Comparison of ENCODE assay signal across 19 cellular contexts in the genomic region with DNA sequence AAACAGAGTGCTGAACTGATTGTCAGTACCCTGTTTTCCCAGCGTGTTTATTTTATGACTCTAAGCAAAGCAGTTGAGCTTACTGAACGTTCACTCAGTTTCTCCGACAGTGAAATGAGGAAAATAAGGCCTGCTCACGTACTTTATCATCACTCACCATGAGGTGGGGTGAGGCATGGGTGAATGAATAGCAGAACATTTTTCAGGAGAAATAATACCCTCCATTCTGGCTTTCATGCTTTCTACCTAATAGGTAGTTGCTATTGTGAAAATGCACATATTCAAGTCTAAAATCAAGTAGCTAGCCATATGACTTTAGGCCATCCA.
A peak's percentile ranks its signal among the peaks of the same experiment; 100 is the strongest.
DNase-seq lines count a peak whose midpoint lies in the region; ATAC-seq, FAIRE-seq and TF ChIP-seq lines count a peak whose summit lies in the region.
"Had no signal": no experiment of that assay in that cellular context is flagged by ENCODE, and none has a peak within 500 bp of the region (broad histone marks: within the 10 kb centered on the region; RNA-seq: fewer than 3 reads in every experiment).

No MANE protein-coding gene starts in this region.

- H3K27ac ChIP-seq in esophagus muscularis mucosa (replicated peaks in 1 of 4) (peak overlapping the region; percentile 72 to 84 (median 78)), rectal smooth muscle tissue (ENCODE audit: low read depth, low read length) (peak overlapping the region; percentile 0), upper lobe of right lung (peak overlapping the region; percentile 26)
- H3K27ac ChIP-seq: C4-2B, neutrophil, testis had no signal

- no peak for TF ChIP-seq EP300 in esophagus muscularis mucosa (IDR thresholded peaks at IDR 0.05)

- H3K4me1 Mint-ChIP-seq in activated T-cell treated with anti-CD3 and anti-CD28 coated beads, Interleukin-2, amount 50 U/mL, for 72 hours (ENCODE audit: low read depth): peaks cover 40% of the 10 kb centered on the region

- no peaks in the 10 kb centered on the region for H3K9me3 ChIP-seq in esophagus muscularis mucosa
- no peaks in the 10 kb centered on the region for H3K9me3 ChIP-seq in upper lobe of right lung
- H3K9me3 ChIP-seq: right lobe of liver, testis had no signal

- peaks cover 4 to 25% (median 17%) of the 10 kb centered on the region in 4 donors for H3K36me3 ChIP-seq in esophagus muscularis mucosa
- peaks cover 10% of the 10 kb centered on the region for H3K36me3 ChIP-seq in rectal smooth muscle tissue (ENCODE audit: control insufficient read depth, insufficient read depth, low read length)
- peaks cover 24% of the 10 kb centered on the region for H3K36me3 ChIP-seq in upper lobe of right lung

- intact Hi-C loops in esophagus muscularis mucosa (cut with DNase I): loop anchor here (5.0 kb wide), 1 partner anchor 209 kb away; a partner anchor contains a TSS
- intact Hi-C loops in upper lobe of right lung (cut with DNase I): no loop called here

- H3K4me3 ChIP-seq in esophagus muscularis mucosa (no peak overlapping the region), rectal smooth muscle tissue (ENCODE audit: low read length) (no peak overlapping the region), upper lobe of right lung (no peak overlapping the region)
- H3K4me3 ChIP-seq: right lobe of liver, testis had no signal

- H3K4me3 Mint-ChIP-seq in activated T-cell treated with anti-CD3 and anti-CD28 coated beads, Interleukin-2, amount 50 U/mL, for 72 hours: no peak overlapping the region
- H3K4me3 Mint-ChIP-seq: T-helper 1 cell treated with Interleukin-12 subunit alpha and Interleukin-12 subunit beta and Interleukin-4 antibody, amounts not matched to agents 30 μg/mL and 1 μg/mL, for 36 hours had no signal

- H3K27ac Mint-ChIP-seq in activated T-cell treated with anti-CD3 and anti-CD28 coated beads, Interleukin-2, amount 50 U/mL, for 72 hours: peak overlapping the region; percentile 50
- H3K27ac Mint-ChIP-seq: T-helper 1 cell treated with Interleukin-12 subunit alpha and Interleukin-12 subunit beta and Interleukin-4 antibody, amounts not matched to agents 30 μg/mL and 1 μg/mL, for 36 hours had no signal

- no peak overlapping the region for H3K9ac ChIP-seq in rectal smooth muscle tissue (ENCODE audit: low read length)

- no peak for FAIRE-seq in RCC 7860 (lab: Jason Lieb, UNC)
- FAIRE-seq: islet of Langerhans had no signal

- H3K4me1 ChIP-seq in esophagus muscularis mucosa: peaks cover 40 to 66% (median 60%) of the 10 kb centered on the region in 4 donors
- H3K4me1 ChIP-seq in rectal smooth muscle tissue (ENCODE audit: control insufficient read depth, insufficient read depth, low read length): peaks cover 23% of the 10 kb centered on the region
- peaks cover 43% of the 10 kb centered on the region for H3K4me1 ChIP-seq in upper lobe of right lung

- TF ChIP-seq CTCF in esophagus muscularis mucosa (IDR thresholded peaks at IDR 0.05) (no peak), upper lobe of right lung (IDR thresholded peaks at IDR 0.05) (no peak)

- ATAC-seq in activated T-cell treated with anti-CD3 and anti-CD28 coated beads, Interleukin-2, amount 50 U/mL, for 72 hours (replicated peaks in 1 of 2): no peak
- ATAC-seq in upper lobe of right lung: no peak
- no peak for ATAC-seq in GM19023 (IDR thresholded peaks at IDR 0.05; ENCODE audit: unreplicated experiment)

- no peak for TF ChIP-seq POLR2A in esophagus muscularis mucosa (IDR thresholded peaks at IDR 0.05; ENCODE audit: low read depth)

- peaks cover 19 to 33% of the 10 kb centered on the region in 2 donors for H3K36me3 Mint-ChIP-seq in activated T-cell treated with anti-CD3 and anti-CD28 coated beads, Interleukin-2, amount 50 U/mL, for 72 hours (ENCODE audit: insufficient read depth in 2 of 2)

- 59% methylated on average over 4 of the region's 4 CpGs for WGBS in esophagus muscularis mucosa

- H3K27me3 ChIP-seq in esophagus muscularis mucosa (no peaks in the 10 kb centered on the region), rectal smooth muscle tissue (ENCODE audit: control insufficient read depth, insufficient read depth, low read length) (no peaks in the 10 kb centered on the region), upper lobe of right lung (no peaks in the 10 kb centered on the region)
- H3K27me3 ChIP-seq: neutrophil, right lobe of liver, testis had no signal

- H3K9me3 Mint-ChIP-seq in activated T-cell treated with anti-CD3 and anti-CD28 coated beads, Interleukin-2, amount 50 U/mL, for 72 hours: peaks cover 4 to 5% of the 10 kb centered on the region in 2 donors

- H3K27me3 Mint-ChIP-seq in activated T-cell treated with anti-CD3 and anti-CD28 coated beads, Interleukin-2, amount 50 U/mL, for 72 hours (ENCODE audit: low read depth): no peaks in the 10 kb centered on the region

- no peak for DNase-seq in activated T-cell treated with anti-CD3 and anti-CD28 coated beads, Interleukin-2, amount 50 U/mL, for 72 hours
- no peak for DNase-seq in activated T-cell treated with anti-CD3 and anti-CD28 coated beads for 4 hours
- no peak for DNase-seq in esophagus muscularis mucosa (ENCODE audit: extremely low spot score)
- DNase-seq in upper lobe of right lung: no peak
- DNase-seq in RCC 7860 (ENCODE audit: low spot score): no peak
- DNase-seq in COLO829 (ENCODE audit: low spot score): no peak
- DNase-seq: activated gamma-delta T cell, GOT3, KBM-7, NCI-H2081, right lobe of liver, SHP77 treated with DMSO at 0.1 percent for 48 hours had no signal

Comparison
In these comparisons a context has a peak if more than half of its experiments do, and no peak if none do; other contexts are left out.
1. H3K27ac ChIP-seq: peak in every context shown above with its lines; median percentile 78 in esophagus muscularis mucosa; 26 in upper lobe of right lung; 0 in rectal smooth muscle tissue.